15 cellular contexts compared by ENCODE assay signal in the genomic region with DNA sequence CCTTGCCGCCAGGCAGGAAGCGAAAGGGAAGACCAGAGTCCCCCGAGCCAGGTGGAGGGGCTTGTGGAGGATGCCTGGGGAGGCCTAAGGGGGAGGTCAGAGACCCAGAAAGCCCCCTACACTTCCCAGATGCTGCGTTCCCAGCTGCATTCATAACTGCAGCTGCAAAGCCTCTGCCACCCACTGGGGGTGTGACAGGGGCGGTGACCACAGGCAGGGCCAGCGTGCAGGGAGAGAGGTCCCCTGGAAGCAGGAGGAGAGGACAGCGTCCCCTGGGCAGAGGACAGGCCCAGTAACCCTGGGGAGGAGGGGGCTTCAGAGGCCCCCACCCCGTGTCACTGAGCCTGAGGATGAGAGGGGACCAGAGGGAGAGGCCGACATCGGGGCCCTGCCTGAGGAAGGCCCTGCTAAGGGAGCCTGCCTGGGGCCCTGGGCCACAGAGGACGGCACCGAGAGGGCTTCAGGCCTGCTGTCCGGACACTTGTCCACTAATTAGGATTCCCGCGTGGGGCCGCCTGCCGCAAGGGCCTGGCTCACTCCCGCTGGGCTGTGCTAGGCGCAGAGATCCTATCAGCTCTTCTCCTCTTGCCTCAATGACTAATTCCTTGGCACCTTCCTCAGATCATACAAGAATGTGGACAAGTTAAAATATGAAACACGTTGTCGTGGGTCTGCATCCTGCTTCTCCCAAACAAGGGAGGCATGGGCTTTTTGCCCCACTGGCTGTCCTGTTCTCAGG. TPM values are rescaled to one million over a fixed set of nuclear protein-coding genes. Genes with fewer than 3 reads are reported as not detected.
DNase-seq lines count a peak whose midpoint lies in the region; ATAC-seq and TF ChIP-seq lines count a peak whose summit lies in the region.
"Had no signal": no experiment of that assay in that cellular context is flagged by ENCODE, and none has a peak within 500 bp of the region (broad histone marks: within the 10 kb centered on the region; RNA-seq: fewer than 3 reads in every experiment).

No MANE protein-coding gene starts in this region.

- no peaks in the 10 kb centered on the region for H3F3A ChIP-seq in SK-N-SH (replicated peaks; ENCODE audit: insufficient read depth)

- POLR2A ChIA-PET in SK-N-SH (lab: Yijun Ruan, JAX) = interaction anchor here (0.6 to 1.1 kb wide), 3 partner anchors 11 to 94 kb away, joined by 3 to 4 read pairs (median 3); no protein-coding TSS in a partner anchor

- H2AFZ ChIP-seq in SK-N-SH (ENCODE audit: low read depth) = no peak overlapping the region

- no peak for TF ChIP-seq EP300 in SK-N-SH (IDR thresholded peaks at IDR 0.05; ENCODE audit: borderline replicate concordance in 1 of 2, low read depth in 1 of 2, low read length in 1 of 2)

- H3K36me3 ChIP-seq in SK-N-SH (replicated peaks in 1 of 2; ENCODE audit: control insufficient read depth in 1 of 2, insufficient read depth in 2 of 2, low read length in 1 of 2) (no peaks in the 10 kb centered on the region), esophagus squamous epithelium (no peaks in the 10 kb centered on the region)
- H3K36me3 ChIP-seq: heart left ventricle, spleen, tibial nerve had no signal

- TF ChIP-seq CTCF in GM12864 (IDR thresholded peaks at IDR 0.05; ENCODE audit: low read depth, low read length, missing control alignments) = peak; percentile 6
- no peak for TF ChIP-seq CTCF in SK-N-SH (IDR thresholded peaks at IDR 0.05)
- peak in 4 of 6 experiments; percentile 7 to 47 (median 24) for TF ChIP-seq CTCF in esophagus squamous epithelium (IDR thresholded peaks at IDR 0.05)

- H3K9me3 ChIP-seq in SK-N-SH = no peaks in the 10 kb centered on the region
- no peaks in the 10 kb centered on the region for H3K9me3 ChIP-seq in esophagus squamous epithelium
- H3K9me3 ChIP-seq: heart left ventricle, spleen, tibial nerve had no signal

- no peak for ATAC-seq in GM18858 (IDR thresholded peaks at IDR 0.05; ENCODE audit: unreplicated experiment)
- ATAC-seq in GM21723 (IDR thresholded peaks at IDR 0.05; ENCODE audit: unreplicated experiment) = no peak

- intact Hi-C loops in esophagus squamous epithelium (cut with DNase I) = no loop called here

- H3K9ac ChIP-seq in SK-N-SH = no peak overlapping the region

- H3K4me1 ChIP-seq in SK-N-SH (ENCODE audit: control insufficient read depth in 1 of 2, insufficient read depth in 2 of 2, low read depth in 1 of 2, low read length in 1 of 2) = peaks cover 0 to 29% of the 10 kb centered on the region in 2 experiments; a peak in 1 of 4 replicates
- H3K4me1 ChIP-seq in esophagus squamous epithelium = peaks cover 18 to 98% (median 48%) of the 10 kb centered on the region in 3 donors
- H3K4me1 ChIP-seq: tibial nerve had no signal

- no peaks in the 10 kb centered on the region for H3K9me2 ChIP-seq in SK-N-SH

- no peaks in the 10 kb centered on the region for H4K20me1 ChIP-seq in SK-N-SH (ENCODE audit: insufficient read depth)

- no peak overlapping the region for H3K4me2 ChIP-seq in SK-N-SH

- CTCF ChIA-PET in SK-N-SH (lab: Yijun Ruan, JAX) = interaction anchor here (0.7 to 12.9 kb wide), 3 partner anchors 14 to 212 kb away, joined by 3 to 369 read pairs (median 3); no protein-coding TSS in a partner anchor

- TF ChIP-seq RAD21 in SK-N-SH (IDR thresholded peaks at IDR 0.05; ENCODE audit: low read length) = no peak

- DNase-seq in GM12864 (ENCODE audit: low read depth) = no peak
- DNase-seq in SK-N-SH = peak; percentile 78
- DNase-seq in esophagus squamous epithelium (lab: John Stamatoyannopoulos, UW) = no peak
- no peak for DNase-seq in cerebellar nuclear complex (lab: John Stamatoyannopoulos, UW)
- DNase-seq: activated naive CD8-positive, alpha-beta T cell treated with anti-CD3 and anti-CD28 coated beads for 36 hours; heart left ventricle; NCI-H1105 treated with DMSO at 0.1 percent for 48 hours; NCI-H748 treated with DMSO at 0.1 percent for 48 hours; SIG-M5; spleen had no signal

- H3K4me3 ChIP-seq in GM12864 (ENCODE audit: low read depth, low read length) (no peak overlapping the region), SK-N-SH (ENCODE audit: low read depth in 2 of 2, low read length in 1 of 2) (no peak overlapping the region), esophagus squamous epithelium (no peak overlapping the region), skin epidermis (no peak overlapping the region)
- H3K4me3 ChIP-seq: heart left ventricle, tibial nerve had no signal

- H3K27ac ChIP-seq in SK-N-SH (ENCODE audit: low read depth in 2 of 2, low read length in 1 of 2) (peak overlapping the region in 1 of 2 experiments; percentile 34; a peak in 1 of 4 replicates), esophagus squamous epithelium (peak overlapping the region; percentile 60 to 83 (median 72)), skin epidermis (peak overlapping the region in 17 of 21 experiments; percentile 1 to 88 (median 54))
- H3K27ac ChIP-seq: heart left ventricle, spleen, tibial nerve had no signal

- no peaks in the 10 kb centered on the region for H3K79me2 ChIP-seq in SK-N-SH (ENCODE audit: insufficient read depth)

- H3K27me3 ChIP-seq in SK-N-SH (ENCODE audit: insufficient read depth) (no peaks in the 10 kb centered on the region), esophagus squamous epithelium (peaks cover 0 to 79% (median 0%) of the 10 kb centered on the region in 4 donors)

- TF ChIP-seq POLR2A in esophagus squamous epithelium (IDR thresholded peaks at IDR 0.05) = no peak

- WGBS in SK-N-SH (ENCODE audit: low lambda C conversion rate) = 55% methylated on average over 10 of the region's 21 CpGs
- WGBS in esophagus squamous epithelium, 2 donors = 35 to 40% methylated on average over 5 to 12 of the region's 21 CpGs

TF ChIP-seq in SK-N-SH, 30 proteins besides CTCF, POLR2A, EP300 and RAD21:
- TF ChIP-seq, protein P1, sequence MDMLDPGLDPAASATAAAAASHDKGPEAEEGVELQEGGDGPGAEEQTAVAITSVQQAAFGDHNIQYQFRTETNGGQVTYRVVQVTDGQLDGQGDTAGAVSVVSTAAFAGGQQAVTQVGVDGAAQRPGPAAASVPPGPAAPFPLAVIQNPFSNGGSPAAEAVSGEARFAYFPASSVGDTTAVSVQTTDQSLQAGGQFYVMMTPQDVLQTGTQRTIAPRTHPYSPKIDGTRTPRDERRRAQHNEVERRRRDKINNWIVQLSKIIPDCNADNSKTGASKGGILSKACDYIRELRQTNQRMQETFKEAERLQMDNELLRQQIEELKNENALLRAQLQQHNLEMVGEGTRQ (IDR thresholded peaks at IDR 0.05; ENCODE audit: borderline replicate concordance, low read depth, low read length) = no peak
- TF ChIP-seq NFIC (IDR thresholded peaks at IDR 0.05; ENCODE audit: borderline replicate concordance) = peak; percentile 36; the same call in 1 of the 2 replicates
- TF ChIP-seq GABPA (IDR thresholded peaks at IDR 0.05; ENCODE audit: low read depth) = no peak
- TF ChIP-seq FOXM1 (IDR thresholded peaks at IDR 0.05; ENCODE audit: low read depth) = no peak
- TF ChIP-seq GATA2 (CRISPR knock-in tag; IDR thresholded peaks at IDR 0.05) = 0 out of 2 replicates have a peak, but pooled peaks have one; percentile 37
TF ChIP-seq in SK-N-SH: peak in this region for 2.

RNA-seq across cellular contexts. Expression of gene CCDC27, which starts 49.1 kb away (rescaled TPM):
- not detected in 2 replicates for polyA plus RNA-seq in SK-N-SH (2012; rRNA removed)
- polyA plus RNA-seq in SK-N-SH (2012; cell fraction: cytosol; rRNA removed) = not detected in 2 replicates
- not detected in 2 replicates for polyA plus RNA-seq in SK-N-SH (2012; cell fraction: nucleus; rRNA removed)
- total RNA-seq in esophagus squamous epithelium = not detected
- total RNA-seq: activated naive CD8-positive, alpha-beta T cell treated with anti-CD3 and anti-CD28 coated beads for 36 hours; heart left ventricle; HT-29; spleen; tibial nerve had no signal
- polyA plus RNA-seq: heart left ventricle, spleen had no signal

RNA-seq across cellular contexts. Expression of gene TP73, which starts 50.8 kb away (rescaled TPM):
- 0.21 and 0.64 TPM in 2 replicates for polyA plus RNA-seq in SK-N-SH (2012; rRNA removed)
- polyA plus RNA-seq in SK-N-SH (2012; cell fraction: cytosol; rRNA removed) = 0.28 and 0.41 TPM in 2 replicates
- polyA plus RNA-seq in SK-N-SH (2012; cell fraction: nucleus; rRNA removed) = 1.4 and 1.8 TPM in 2 replicates
- total RNA-seq in esophagus squamous epithelium = 1 to 10 TPM; 4.9 to 8.8 (median 7.0) TPM

RNA-seq across cellular contexts. Expression of gene WRAP73, which starts 53.3 kb away (rescaled TPM):
- 61.9 and 67.8 TPM in 2 replicates for polyA plus RNA-seq in SK-N-SH (2012; rRNA removed)
- 33.1 and 45.1 TPM in 2 replicates for polyA plus RNA-seq in SK-N-SH (2012; cell fraction: cytosol; rRNA removed)
- polyA plus RNA-seq in SK-N-SH (2012; cell fraction: nucleus; rRNA removed) = 172 and 188 TPM in 2 replicates
- 10 to 100 TPM in 2 of 4 donors, 1 to 10 TPM in 2; 7.6 to 17.2 (median 11.8) TPM for total RNA-seq in esophagus squamous epithelium
